In genomic region chr17:19579867-19580565, GRCh38 we compare ENCODE assay signal across 8 cellular contexts. TPM values are rescaled to one million over a fixed set of nuclear protein-coding genes. Genes with fewer than 3 reads are reported as not detected.
DNase-seq lines count a peak whose midpoint lies in the region; ATAC-seq and TF ChIP-seq lines count a peak whose summit lies in the region.

No MANE protein-coding gene starts in this region.

- H3K27me3 ChIP-seq in BJ (ENCODE audit: control insufficient read depth, insufficient read depth, low read length) = peaks cover 22% of the 10 kb centered on the region
- peaks cover 0 to 31% (median 21%) of the 10 kb centered on the region in 7 donors for H3K27me3 ChIP-seq in heart right ventricle

- H3K27ac ChIP-seq in heart right ventricle = peak overlapping the region in 1 of 10 donors; percentile 22

- H3K4me1 ChIP-seq in heart right ventricle = peaks cover 0 to 9% (median 0%) of the 10 kb centered on the region in 9 donors

- peaks cover 34% of the 10 kb centered on the region for H3K27me3 Mint-ChIP-seq in WTC11 (ENCODE audit: low read depth)
- H3K27me3 Mint-ChIP-seq in osteocyte (ENCODE audit: unreplicated experiment) = peaks cover 4% of the 10 kb centered on the region

- peak overlapping the region; percentile 19 for H3K4me3 ChIP-seq in BJ (ENCODE audit: low read depth, low read length)
- H3K4me3 ChIP-seq in heart right ventricle = peak overlapping the region in 9 of 10 donors; percentile 40 to 52 (median 46)

- ATAC-seq in WTC11 = peak; percentile 60
- ATAC-seq in heart right ventricle = peak in 6 of 8 donors; percentile 39 to 75 (median 60)
- ATAC-seq in GM21723 (IDR thresholded peaks at IDR 0.05; ENCODE audit: unreplicated experiment) = no peak
- no peak for ATAC-seq in HG03175 (IDR thresholded peaks at IDR 0.05; ENCODE audit: unreplicated experiment)
- ATAC-seq in GM18907 (IDR thresholded peaks at IDR 0.05; ENCODE audit: unreplicated experiment) = no peak

- no peaks in the 10 kb centered on the region for H3K36me3 ChIP-seq in BJ (ENCODE audit: control insufficient read depth, insufficient read depth, low read length)
- H3K36me3 ChIP-seq in heart right ventricle = no peaks in the 10 kb centered on the region

- WGBS in heart right ventricle, 2 donors = 9 to 12% methylated on average over 57 to 76 of the region's 76 CpGs

- H3K4me1 Mint-ChIP-seq in WTC11 (peaks cover 22% of the 10 kb centered on the region), osteocyte (ENCODE audit: unreplicated experiment) (peaks cover 2% of the 10 kb centered on the region)

- peak overlapping the region; percentile 78 for H3K4me3 Mint-ChIP-seq in WTC11
- peak overlapping the region; percentile 76 for H3K4me3 Mint-ChIP-seq in osteocyte (ENCODE audit: unreplicated experiment)

- H3K9me3 ChIP-seq in heart right ventricle = no peaks in the 10 kb centered on the region

- H3K9me3 Mint-ChIP-seq in WTC11 (no peaks in the 10 kb centered on the region), osteocyte (ENCODE audit: unreplicated experiment) (no peaks in the 10 kb centered on the region)

- intact Hi-C loops in heart right ventricle (cut with DNase I) = loop anchor here in 1 of 10 donors (5.0 kb wide), 1 partner anchor 53 kb away; no protein-coding TSS in a partner anchor

- H3K36me3 Mint-ChIP-seq in WTC11 (no peaks in the 10 kb centered on the region), osteocyte (ENCODE audit: unreplicated experiment) (no peaks in the 10 kb centered on the region)

- CTCF ChIA-PET in BJ (lab: Yijun Ruan, JAX) (no interaction called here), WTC11 (lab: Charles Lee) (interaction anchor here (1.0 to 2.4 kb wide), 13 partner anchors 11 to 242 kb away, joined by 3 to 15 read pairs (median 5); partner anchors contain the start of genes ALDH3A2 and B9D1)

- TF ChIP-seq CTCF in BJ (IDR thresholded peaks at IDR 0.05; ENCODE audit: insufficient read depth, low read depth, low read length) (no peak), WTC11 (IDR thresholded peaks at IDR 0.05) (no peak), heart right ventricle (IDR thresholded peaks at IDR 0.05) (no peak), osteocyte (IDR thresholded peaks at IDR 0.05) (no peak)

- POLR2A ChIA-PET in BJ (lab: Charles Lee) (no interaction called here), WTC11 (lab: Charles Lee) (no interaction called here)

- no peak overlapping the region for H3K27ac Mint-ChIP-seq in WTC11
- no peak overlapping the region for H3K27ac Mint-ChIP-seq in osteocyte (ENCODE audit: unreplicated experiment)

- no peak for DNase-seq in BJ (ENCODE audit: low read depth)
- peak; percentile 30 for DNase-seq in WTC11 (ENCODE audit: low spot score)
- peak in 1 of 2 donors; percentile 17 for DNase-seq in heart right ventricle
- no peak for DNase-seq in osteocyte (ENCODE audit: extremely low spot score, unreplicated experiment)
- DNase-seq in stimulated activated CD4-positive, alpha-beta T cell treated with anti-CD3 and anti-CD28 coated beads, Interleukin-4, amount 100 ng/mL, for 24 hours = no peak

TF ChIP-seq in WTC11, 78 proteins besides CTCF, POLR2A, EP300 and RAD21 (continues in another document):
- TF ChIP-seq NR2C2 (CRISPR knock-in tag; IDR thresholded peaks at IDR 0.05) (no peak), E2F1 (CRISPR knock-in tag; IDR thresholded peaks at IDR 0.05) (no peak), JAZF1 (CRISPR knock-in tag; IDR thresholded peaks at IDR 0.05) (no peak), GTF2I (CRISPR knock-in tag; conservative IDR thresholded peaks at IDR 0.05) (peak; percentile 91), MYBL2 (CRISPR knock-in tag; IDR thresholded peaks at IDR 0.05) (no peak), RELA (CRISPR knock-in tag; IDR thresholded peaks at IDR 0.05; ENCODE audit: borderline replicate concordance) (no peak; the same call in 1 of the 2 replicates), TEAD4 (CRISPR knock-in tag; IDR thresholded peaks at IDR 0.05) (no peak), JUN (CRISPR knock-in tag; IDR thresholded peaks at IDR 0.05) (no peak), STAT6 (CRISPR knock-in tag; conservative IDR thresholded peaks at IDR 0.05; ENCODE audit: low read depth) (no peak), ZNF317 (CRISPR knock-in tag; IDR thresholded peaks at IDR 0.05; ENCODE audit: borderline replicate concordance, low read depth) (no peak), ATF6 (CRISPR knock-in tag; IDR thresholded peaks at IDR 0.05) (no peak), IRF1 (CRISPR knock-in tag; IDR thresholded peaks at IDR 0.05) (no peak), ZNF671 (CRISPR knock-in tag; IDR thresholded peaks at IDR 0.05) (no peak), SMAD3 (CRISPR knock-in tag; IDR thresholded peaks at IDR 0.05; ENCODE audit: borderline replicate concordance) (no peak), ZNF416 (CRISPR knock-in tag; IDR thresholded peaks at IDR 0.05) (no peak), ESRRA (CRISPR knock-in tag; IDR thresholded peaks at IDR 0.05; ENCODE audit: borderline replicate concordance) (0 out of 2 replicates have a peak, but pooled peaks have one; percentile 20), ATF2 (CRISPR knock-in tag; IDR thresholded peaks at IDR 0.05; ENCODE audit: borderline replicate concordance, low read depth) (no peak), ZNF121 (CRISPR knock-in tag; IDR thresholded peaks at IDR 0.05) (peak; percentile 99), KAT7 (CRISPR knock-in tag; IDR thresholded peaks at IDR 0.05; ENCODE audit: borderline replicate concordance) (0 out of 2 replicates have a peak, but pooled peaks have one; percentile 59), ETV6 (CRISPR knock-in tag; IDR thresholded peaks at IDR 0.05) (0 out of 2 replicates have a peak, but pooled peaks have one; percentile 12)

RNA-seq across cellular contexts. Expression of gene SLC47A1, which starts 46.4 kb away (rescaled TPM):
- polyA plus RNA-seq in BJ (2011; rRNA removed) = 0.11 and 0.22 TPM in 2 replicates
- polyA minus RNA-seq in BJ (2011; rRNA and poly(A)+ RNA removed) = 0.33 and 0.41 TPM in 2 replicates
- 2.5 to 3.3 TPM (median 2.9 TPM) in 3 replicates for total RNA-seq in WTC11 (2021)
- 10 to 100 TPM in 5 of 10 donors, 1 to 10 TPM in 5; 2.1 to 20.3 (median 9.2) TPM for total RNA-seq in heart right ventricle
- 1 to 10 TPM in 1 of 2 donors, under 1 TPM in 1; 0.62 to 6.3 TPM for polyA plus RNA-seq in heart right ventricle
- total RNA-seq in osteocyte = 2.4 and 2.7 TPM in 2 replicates

Comparison
In these comparisons a context has a peak if more than half of its experiments do, and no peak if none do; other contexts are left out.
1. ATAC-seq: peak in WTC11 (single experiment) and heart right ventricle (6 of 8); none in GM21723 (single experiment), HG03175 (single experiment) and GM18907 (single experiment).